ENCODE assay signal across 9 cellular contexts in the genomic region with DNA sequence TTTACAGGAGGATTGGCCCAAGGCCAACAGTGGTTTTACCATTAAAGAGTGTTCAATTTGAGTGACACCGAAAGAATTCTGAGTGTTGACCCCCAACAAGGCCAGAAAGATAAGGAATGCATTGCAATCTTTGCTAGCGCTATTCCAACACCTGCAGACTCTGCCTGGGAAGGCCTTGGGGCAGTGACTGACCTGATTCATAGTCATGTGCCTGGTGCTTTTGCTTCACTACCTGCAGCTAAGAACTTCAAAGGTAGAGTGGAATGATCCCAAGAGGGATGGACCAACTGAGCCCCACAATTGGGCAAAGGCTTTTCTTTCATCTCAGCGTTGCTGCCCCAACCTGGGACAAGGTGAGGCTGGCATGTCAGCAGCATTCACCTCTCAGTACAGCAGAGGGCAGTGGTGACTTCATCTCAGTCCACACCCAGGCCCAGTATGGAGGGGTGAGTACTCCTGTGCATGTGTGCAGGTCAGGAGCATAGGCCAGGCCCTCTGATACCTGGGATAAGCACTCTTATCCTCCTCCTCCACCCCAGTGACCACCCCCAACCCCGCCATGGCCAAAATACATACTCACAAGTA.
DNase-seq lines count a peak whose midpoint lies in the region; ATAC-seq and TF ChIP-seq lines count a peak whose summit lies in the region.
"Had no signal": no experiment of that assay in that cellular context is flagged by ENCODE, and none has a peak within 500 bp of the region (broad histone marks: within the 10 kb centered on the region; RNA-seq: fewer than 3 reads in every experiment).

No MANE protein-coding gene starts in this region.

- POLR2A ChIA-PET in activated CD4-positive, alpha-beta T cell treated with anti-CD3 and anti-CD28 coated beads for 36 hours (lab: Charles Lee): no interaction called here

- H3K9me3 Mint-ChIP-seq in activated CD4-positive, alpha-beta T cell treated with anti-CD3 and anti-CD28 coated beads for 36 hours (ENCODE audit: low read depth): peaks cover 10% of the 10 kb centered on the region

- no peaks in the 10 kb centered on the region for H3K36me3 ChIP-seq in gastroesophageal sphincter

- peaks cover 0 to 4% (median 0%) of the 10 kb centered on the region in 3 donors for H3K9me3 ChIP-seq in gastroesophageal sphincter

- H3K4me3 ChIP-seq in gastroesophageal sphincter: no peak overlapping the region

- H3K4me1 Mint-ChIP-seq in activated CD4-positive, alpha-beta T cell treated with anti-CD3 and anti-CD28 coated beads for 36 hours: no peaks in the 10 kb centered on the region
- H3K4me1 Mint-ChIP-seq: activated naive CD4-positive, alpha-beta T cell treated with anti-CD3 and anti-CD28 coated beads, Interleukin-2, amount 50 U/mL, for 24 hours had no signal

- TF ChIP-seq POLR2A in gastroesophageal sphincter (IDR thresholded peaks at IDR 0.05): no peak

- peak; percentile 60 for DNase-seq in activated CD4-positive, alpha-beta T cell treated with anti-CD3 and anti-CD28 coated beads for 36 hours
- DNase-seq in activated CD4-positive, alpha-beta T cell treated with anti-CD3 and anti-CD28 coated beads for 1 hour: no peak
- DNase-seq in NCI-H1694 (lab: John Stamatoyannopoulos, UW): peak; percentile 26
- DNase-seq in activated T-cell treated with anti-CD3 and anti-CD28 coated beads, Interleukin-2, amount 50 U/mL, for 1 hour: peak; percentile 29
- DNase-seq in iPS DF 19.7 (ENCODE audit: low read depth, low spot score): peak; percentile 45
- peak; percentile 25 for DNase-seq in stimulated activated naive CD8-positive, alpha-beta T cell treated with anti-CD3 and anti-CD28 coated beads, Interleukin-15, Interleukin-2, amounts not matched to agents 100 U/mL and 50 U/mL, for 24 hours
- no peak for DNase-seq in H4 (ENCODE audit: low spot score)

- CTCF ChIA-PET in activated CD4-positive, alpha-beta T cell treated with anti-CD3 and anti-CD28 coated beads for 36 hours (lab: Charles Lee): interaction anchor here (1.0 to 2.1 kb wide), 4 partner anchors 22 to 277 kb away, joined by 4 to 10 read pairs (median 4); no protein-coding TSS in a partner anchor

- intact Hi-C loops in activated CD4-positive, alpha-beta T cell treated with anti-CD3 and anti-CD28 coated beads for 36 hours (cut with DNase I, micrococcal nuclease): loop anchor here (1.0 to 2.0 kb wide), 3 partner anchors 162 to 277 kb away; no protein-coding TSS in a partner anchor

- peaks cover 18% of the 10 kb centered on the region for H3K27me3 Mint-ChIP-seq in activated CD4-positive, alpha-beta T cell treated with anti-CD3 and anti-CD28 coated beads for 36 hours

- H3K27ac ChIP-seq in gastroesophageal sphincter: no peak overlapping the region

- no peak overlapping the region for H3K4me3 Mint-ChIP-seq in activated CD4-positive, alpha-beta T cell treated with anti-CD3 and anti-CD28 coated beads for 36 hours
- H3K4me3 Mint-ChIP-seq: activated naive CD4-positive, alpha-beta T cell treated with anti-CD3 and anti-CD28 coated beads, Interleukin-2, amount 50 U/mL, for 24 hours had no signal

- no peaks in the 10 kb centered on the region for H3K4me1 ChIP-seq in gastroesophageal sphincter

- TF ChIP-seq EP300 in gastroesophageal sphincter (IDR thresholded peaks at IDR 0.05): no peak

- peak; percentile 86 for ATAC-seq in activated CD4-positive, alpha-beta T cell treated with anti-CD3 and anti-CD28 coated beads for 36 hours
- ATAC-seq in stimulated activated naive CD8-positive, alpha-beta T cell treated with anti-CD3 and anti-CD28 coated beads, Interleukin-15, Interleukin-2, amounts not matched to agents 100 U/mL and 50 U/mL, for 24 hours: peak; percentile 28
- no peak for ATAC-seq in gastroesophageal sphincter

- H3K27ac Mint-ChIP-seq in activated CD4-positive, alpha-beta T cell treated with anti-CD3 and anti-CD28 coated beads for 36 hours: no peak overlapping the region
- H3K27ac Mint-ChIP-seq: activated naive CD4-positive, alpha-beta T cell treated with anti-CD3 and anti-CD28 coated beads, Interleukin-2, amount 50 U/mL, for 24 hours had no signal

- 59 to 83% methylated on average over 1 to 3 of the region's 4 CpGs for WGBS in gastroesophageal sphincter (ENCODE audit: low coverage in 1 of 2), 2 donors

- no peaks in the 10 kb centered on the region for H3K36me3 Mint-ChIP-seq in activated CD4-positive, alpha-beta T cell treated with anti-CD3 and anti-CD28 coated beads for 36 hours (ENCODE audit: low read depth)

- TF ChIP-seq CTCF in gastroesophageal sphincter (IDR thresholded peaks at IDR 0.05): peak in 2 of 4 experiments; percentile 11 to 41

- peaks cover 5% of the 10 kb centered on the region for H3K27me3 ChIP-seq in gastroesophageal sphincter

Comparison
In these comparisons a context has a peak if more than half of its experiments do, and no peak if none do; other contexts are left out.
1. DNase-seq: peak in activated CD4-positive, alpha-beta T cell treated with anti-CD3 and anti-CD28 coated beads for 36 hours (single experiment), NCI-H1694 (single experiment), activated T-cell treated with anti-CD3 and anti-CD28 coated beads, Interleukin-2, amount 50 U/mL, for 1 hour (single experiment), iPS DF 19.7 (single experiment) and stimulated activated naive CD8-positive, alpha-beta T cell treated with anti-CD3 and anti-CD28 coated beads, Interleukin-15, Interleukin-2, amounts not matched to agents 100 U/mL and 50 U/mL, for 24 hours (single experiment); none in activated CD4-positive, alpha-beta T cell treated with anti-CD3 and anti-CD28 coated beads for 1 hour (single experiment) and H4 (single experiment).